In the genomic region with DNA sequence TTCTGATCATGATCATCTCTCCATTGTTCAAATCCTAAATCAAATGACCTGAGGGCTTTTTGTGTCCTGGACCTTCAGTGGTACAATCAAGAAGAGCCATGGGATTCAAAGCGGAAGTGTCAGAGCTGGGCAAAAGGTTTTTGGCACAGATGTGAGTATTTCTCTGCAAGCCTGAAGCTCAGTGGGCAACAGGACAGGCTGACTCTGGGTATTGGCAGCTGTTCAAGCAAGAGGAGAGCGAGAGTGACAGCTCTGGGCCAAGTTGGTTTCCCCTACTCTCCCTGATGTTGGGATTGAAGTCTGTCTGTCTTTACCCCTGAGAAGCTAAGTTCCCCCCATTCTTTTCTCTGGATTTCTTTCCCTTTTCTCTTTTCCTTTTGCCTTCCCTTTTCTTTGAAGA, we compare ENCODE assay signal across 1 cellular context.
TF ChIP-seq lines count a peak whose summit lies in the region.

No MANE protein-coding gene starts in this region.

TF ChIP-seq in SK-N-SH treated with all-trans-retinoic acid at 6 μM for 48 hours, 23 proteins besides CTCF, POLR2A, EP300 and RAD21 (continued from another document):
- TF ChIP-seq, protein P1, sequence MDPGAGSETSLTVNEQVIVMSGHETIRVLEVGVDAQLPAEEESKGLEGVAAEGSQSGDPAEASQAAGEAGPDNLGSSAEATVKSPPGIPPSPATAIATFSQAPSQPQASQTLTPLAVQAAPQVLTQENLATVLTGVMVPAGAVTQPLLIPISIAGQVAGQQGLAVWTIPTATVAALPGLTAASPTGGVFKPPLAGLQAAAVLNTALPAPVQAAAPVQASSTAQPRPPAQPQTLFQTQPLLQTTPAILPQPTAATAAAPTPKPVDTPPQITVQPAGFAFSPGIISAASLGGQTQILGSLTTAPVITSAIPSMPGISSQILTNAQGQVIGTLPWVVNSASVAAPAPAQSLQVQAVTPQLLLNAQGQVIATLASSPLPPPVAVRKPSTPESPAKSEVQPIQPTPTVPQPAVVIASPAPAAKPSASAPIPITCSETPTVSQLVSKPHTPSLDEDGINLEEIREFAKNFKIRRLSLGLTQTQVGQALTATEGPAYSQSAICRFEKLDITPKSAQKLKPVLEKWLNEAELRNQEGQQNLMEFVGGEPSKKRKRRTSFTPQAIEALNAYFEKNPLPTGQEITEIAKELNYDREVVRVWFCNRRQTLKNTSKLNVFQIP (CRISPR knock-in tag; IDR thresholded peaks at IDR 0.05; ENCODE audit: borderline replicate concordance, low read depth) = no peak
- no peak for TF ChIP-seq TCF4 (CRISPR knock-in tag; IDR thresholded peaks at IDR 0.05; ENCODE audit: borderline replicate concordance)
- TF ChIP-seq, protein P2, sequence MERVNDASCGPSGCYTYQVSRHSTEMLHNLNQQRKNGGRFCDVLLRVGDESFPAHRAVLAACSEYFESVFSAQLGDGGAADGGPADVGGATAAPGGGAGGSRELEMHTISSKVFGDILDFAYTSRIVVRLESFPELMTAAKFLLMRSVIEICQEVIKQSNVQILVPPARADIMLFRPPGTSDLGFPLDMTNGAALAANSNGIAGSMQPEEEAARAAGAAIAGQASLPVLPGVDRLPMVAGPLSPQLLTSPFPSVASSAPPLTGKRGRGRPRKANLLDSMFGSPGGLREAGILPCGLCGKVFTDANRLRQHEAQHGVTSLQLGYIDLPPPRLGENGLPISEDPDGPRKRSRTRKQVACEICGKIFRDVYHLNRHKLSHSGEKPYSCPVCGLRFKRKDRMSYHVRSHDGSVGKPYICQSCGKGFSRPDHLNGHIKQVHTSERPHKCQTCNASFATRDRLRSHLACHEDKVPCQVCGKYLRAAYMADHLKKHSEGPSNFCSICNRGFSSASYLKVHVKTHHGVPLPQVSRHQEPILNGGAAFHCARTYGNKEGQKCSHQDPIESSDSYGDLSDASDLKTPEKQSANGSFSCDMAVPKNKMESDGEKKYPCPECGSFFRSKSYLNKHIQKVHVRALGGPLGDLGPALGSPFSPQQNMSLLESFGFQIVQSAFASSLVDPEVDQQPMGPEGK (CRISPR knock-in tag; IDR thresholded peaks at IDR 0.05; ENCODE audit: borderline replicate concordance) = no peak
